Comparison of ENCODE assay signal across 10 cellular contexts in the genomic region with DNA sequence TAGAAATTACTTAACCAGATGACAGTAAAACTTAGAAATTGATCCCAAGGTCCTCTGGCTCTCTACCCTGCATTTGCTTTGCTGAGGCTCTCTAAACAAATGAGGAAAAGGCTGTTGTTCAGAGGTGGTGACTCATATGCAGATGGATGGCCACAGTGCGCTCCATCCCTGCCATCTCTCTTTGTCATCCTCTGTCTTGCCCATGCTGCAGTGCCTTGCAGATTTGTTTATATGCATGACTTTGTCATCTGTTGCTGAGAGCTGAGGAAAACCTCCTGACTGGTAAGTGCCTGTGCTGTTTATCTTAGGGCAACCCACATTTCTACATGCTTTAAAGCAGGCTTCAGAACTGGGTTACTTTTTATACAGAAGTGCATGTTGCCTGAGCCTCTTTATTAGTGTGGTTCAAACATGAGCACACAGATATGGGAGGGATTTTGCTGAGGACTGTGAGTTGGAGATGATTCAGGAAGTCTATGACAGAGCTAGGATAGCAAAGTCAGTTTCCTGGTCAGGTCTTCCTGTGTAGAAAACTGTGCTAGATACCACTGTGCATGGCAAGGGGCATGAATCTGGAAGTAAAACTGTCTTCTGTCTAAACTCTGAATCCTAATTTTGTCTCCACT. TPM values are rescaled to one million over a fixed set of nuclear protein-coding genes. Genes with fewer than 3 reads are reported as not detected.
DNase-seq lines count a peak whose midpoint lies in the region; ATAC-seq and TF ChIP-seq lines count a peak whose summit lies in the region.
"Had no signal": no experiment of that assay in that cellular context is flagged by ENCODE, and none has a peak within 500 bp of the region (broad histone marks: within the 10 kb centered on the region; RNA-seq: fewer than 3 reads in every experiment).

No MANE protein-coding gene starts in this region.

- H2AK5ac ChIP-seq in H9 (ENCODE audit: insufficient read length, low read length), result no peak overlapping the region

- no peak overlapping the region for H4K91ac ChIP-seq in H9 (ENCODE audit: insufficient read length, low read depth, low read length)

- no peak overlapping the region for H3K4me2 ChIP-seq in H9 (ENCODE audit: insufficient read depth, insufficient read length, low read length)

- H3K23me2 ChIP-seq in H9 (ENCODE audit: insufficient read length, low read depth, low read length, poor library complexity, severe bottlenecking), result peaks cover 3% of the 10 kb centered on the region

- no peak overlapping the region for H3K18ac ChIP-seq in H9 (ENCODE audit: insufficient read length, low read depth, low read length)

- H2BK120ac ChIP-seq in H9 (ENCODE audit: low read depth, low read length, poor library complexity, severe bottlenecking), result no peak overlapping the region

- no peak overlapping the region for H4K8ac ChIP-seq in H9 (replicated peaks; ENCODE audit: insufficient read length, low read depth, low read length)

- H2BK15ac ChIP-seq in H9 (ENCODE audit: low read depth, low read length), result no peak overlapping the region

- H3K9ac ChIP-seq in H9 (ENCODE audit: extremely low read depth, insufficient read length, low read length) (no peak overlapping the region), colonic mucosa (ENCODE audit: low read depth in 2 of 2, low read length in 2 of 2) (no peak overlapping the region)

- no peak overlapping the region for H2BK20ac ChIP-seq in H9 (ENCODE audit: low read depth, low read length, poor library complexity, severe bottlenecking)

- H2BK5ac ChIP-seq in H9 (ENCODE audit: insufficient read length, low read length), result no peak overlapping the region

- H3K27me3 ChIP-seq in H9 (ENCODE audit: insufficient read depth, low read length) (peaks cover 4% of the 10 kb centered on the region; the same call in 1 of the 2 replicates), colonic mucosa (peaks cover 23% of the 10 kb centered on the region)

- H3K4me3 ChIP-seq in colonic mucosa, result no peak overlapping the region

- H3K36me3 Mint-ChIP-seq in H9 (ENCODE audit: insufficient read depth in 1 of 3, low read depth in 3 of 3), result peaks cover 2 to 19% (median 13%) of the 10 kb centered on the region in 3 experiments

- no peak overlapping the region for H3K27ac ChIP-seq in H9 (ENCODE audit: insufficient read length, low read depth, low read length)
- peak overlapping the region; percentile 98 for H3K27ac ChIP-seq in angular gyrus (ENCODE audit: low read depth, low read length)
- no peak overlapping the region for H3K27ac ChIP-seq in colonic mucosa

- H3K27ac Mint-ChIP-seq in H9, result no peak overlapping the region
- no peak overlapping the region for H3K27ac Mint-ChIP-seq in stimulated activated naive CD8-positive, alpha-beta T cell treated with anti-CD3 and anti-CD28 coated beads, Interleukin-15, amount 100 ng/mL, for 72 hours
- H3K27ac Mint-ChIP-seq: stimulated activated naive CD8-positive, alpha-beta T cell treated with anti-CD3 and anti-CD28 coated beads, Interleukin-15, Interleukin-2, amounts not matched to agents 100 ng/mL and 50 ng/mL, for 24 hours had no signal

- peaks cover 5 to 8% of the 10 kb centered on the region in 2 experiments for H3K9me3 Mint-ChIP-seq in H9
- H3K9me3 Mint-ChIP-seq in stimulated activated naive CD8-positive, alpha-beta T cell treated with anti-CD3 and anti-CD28 coated beads, Interleukin-15, amount 100 ng/mL, for 72 hours, result peaks cover 5 to 7% of the 10 kb centered on the region in 2 donors

- H3K4me1 ChIP-seq in H9 (ENCODE audit: insufficient read depth, low read length) (peaks cover 10% of the 10 kb centered on the region; the same call in 1 of the 2 replicates), colonic mucosa (peaks cover 4% of the 10 kb centered on the region)

- ATAC-seq in stimulated activated naive CD8-positive, alpha-beta T cell treated with anti-CD3 and anti-CD28 coated beads, Interleukin-15, amount 100 ng/mL, for 72 hours, result peak; percentile 55
- no peak for ATAC-seq in GM19023 (IDR thresholded peaks at IDR 0.05; ENCODE audit: unreplicated experiment)
- no peak for ATAC-seq in GM19395 (IDR thresholded peaks at IDR 0.05; ENCODE audit: unreplicated experiment)

- H2BK12ac ChIP-seq in H9 (ENCODE audit: insufficient read length, low read depth, low read length), result no peak overlapping the region

- no peaks in the 10 kb centered on the region for H3K79me2 ChIP-seq in H9 (ENCODE audit: insufficient read depth, low read length)

- H3K4ac ChIP-seq in H9 (ENCODE audit: low read depth, low read length), result no peak overlapping the region

- no peak overlapping the region; a peak in 1 of 5 replicates for H3K4me3 Mint-ChIP-seq in H9
- no peak overlapping the region for H3K4me3 Mint-ChIP-seq in stimulated activated naive CD8-positive, alpha-beta T cell treated with anti-CD3 and anti-CD28 coated beads, Interleukin-15, amount 100 ng/mL, for 72 hours
- H3K4me3 Mint-ChIP-seq: stimulated activated naive CD8-positive, alpha-beta T cell treated with anti-CD3 and anti-CD28 coated beads, Interleukin-15, Interleukin-2, amounts not matched to agents 100 ng/mL and 50 ng/mL, for 24 hours had no signal

- peaks cover 30% of the 10 kb centered on the region for H3K27me3 Mint-ChIP-seq in H9 (ENCODE audit: low read depth)
- H3K27me3 Mint-ChIP-seq in stimulated activated naive CD8-positive, alpha-beta T cell treated with anti-CD3 and anti-CD28 coated beads, Interleukin-15, amount 100 ng/mL, for 72 hours, result peaks cover 39% of the 10 kb centered on the region

- no peaks in the 10 kb centered on the region for H3K79me1 ChIP-seq in H9 (ENCODE audit: insufficient read depth, low read depth, low read length, poor library complexity, severe bottlenecking)

- peak; percentile 61 for DNase-seq in H9
- peak; percentile 61 for DNase-seq in iPS-NIHi7 (ENCODE audit: extremely low spot score)
- no peak for DNase-seq in stimulated activated naive CD8-positive, alpha-beta T cell treated with anti-CD3 and anti-CD28 coated beads, Interleukin-15, amount 100 ng/mL, for 72 hours
- DNase-seq in colonic mucosa, result no peak
- DNase-seq in NAMALWA (ENCODE audit: low spot score), result no peak
- DNase-seq: Karpas-422 had no signal

- H3K56ac ChIP-seq in H9 (ENCODE audit: insufficient read length, low read depth, low read length), result no peak overlapping the region

- no peaks in the 10 kb centered on the region for H3K36me3 ChIP-seq in colonic mucosa

- H3K9me3 ChIP-seq in H9 (ENCODE audit: control insufficient read depth, low read depth, low read length), result no peaks in the 10 kb centered on the region
- no peaks in the 10 kb centered on the region for H3K9me3 ChIP-seq in colonic mucosa

- no peak overlapping the region for H3T11ph ChIP-seq in H9 (ENCODE audit: low read length)

- TF ChIP-seq CTCF in H9 (conservative IDR thresholded peaks at IDR 0.05) (no peak), colonic mucosa (IDR thresholded peaks at IDR 0.05) (no peak)

- H2AFZ ChIP-seq in H9 (ENCODE audit: low read length), result no peak overlapping the region

- intact Hi-C loops in colonic mucosa (cut with DNase I), result no loop called here

- peaks cover 32 to 39% of the 10 kb centered on the region in 2 experiments for H3K4me1 Mint-ChIP-seq in H9
- peaks cover 26% of the 10 kb centered on the region for H3K4me1 Mint-ChIP-seq in stimulated activated naive CD8-positive, alpha-beta T cell treated with anti-CD3 and anti-CD28 coated beads, Interleukin-15, amount 100 ng/mL, for 72 hours

- no peak overlapping the region for H4K5ac ChIP-seq in H9 (ENCODE audit: insufficient read length, low read depth, low read length)

- H3K23ac ChIP-seq in H9 (ENCODE audit: insufficient read length, low read depth, low read length), result no peak overlapping the region

- H3K14ac ChIP-seq in H9 (ENCODE audit: insufficient read depth, low read length), result no peak overlapping the region

- H4K20me1 ChIP-seq in H9 (ENCODE audit: control insufficient read depth, insufficient read depth, insufficient read length), result no peaks in the 10 kb centered on the region

- WGBS in H9 (ENCODE audit: extremely low coverage, insufficient read length, low lambda C conversion rate), result no CpG with 5 or more reads among the region's 1 CpG

RNA-seq across cellular contexts. Expression of gene JAM3, which starts 57.4 kb away (rescaled TPM):
- total RNA-seq in H9 (2021), result 30.0 and 36.5 TPM in 2 replicates
- total RNA-seq in colonic mucosa, result 10 to 100 TPM in 1 of 2 donors, 1 to 10 TPM in 1; 3.5 to 14.5 TPM

Comparison
In these comparisons a context has a peak if more than half of its experiments do, and no peak if none do; other contexts are left out.
1. DNase-seq: peak in H9 (single experiment) and iPS-NIHi7 (single experiment); none in stimulated activated naive CD8-positive, alpha-beta T cell treated with anti-CD3 and anti-CD28 coated beads, Interleukin-15, amount 100 ng/mL, for 72 hours (0 of 2), colonic mucosa (single experiment) and NAMALWA (single experiment).